Comparison of ENCODE assay signal across 13 cellular contexts in genomic region chr16:54099627-54100026, GRCh38.
DNase-seq lines count a peak whose midpoint lies in the region.
"Had no signal": no experiment of that assay in that cellular context is flagged by ENCODE, and none has a peak within 500 bp of the region (broad histone marks: within the 10 kb centered on the region; RNA-seq: fewer than 3 reads in every experiment).

No MANE protein-coding gene starts in this region.

- DNase-seq in G401 (ENCODE audit: low spot score): peak; percentile 20
- DNase-seq in cerebellar cortex (ENCODE audit: low spot score): peak; percentile 16
- peak; percentile 18 for DNase-seq in islet precursor cell
- DNase-seq in NCI-H2107 treated with DMSO at 0.1 percent for 48 hours (lab: John Stamatoyannopoulos, UW; ENCODE audit: unreplicated experiment): no peak
- no peak for DNase-seq in NCI-H345 (lab: John Stamatoyannopoulos, UW)
- DNase-seq in cardiac septum (ENCODE audit: low spot score): no peak
- DNase-seq: AML-193; Caco-2; Calu3; CD4-positive, alpha-beta T cell; CD8-positive, alpha-beta T cell; DMS79 treated with DMSO at 0.1 percent for 48 hours; GDM1 had no signal

- in situ Hi-C loops in G401 (cut with HindIII; ENCODE audit: low sequenced_read_pairs): no loop called here

- intact Hi-C loops in cardiac septum (cut with DNase I): no loop called here

Comparison
In these comparisons a context has a peak if more than half of its experiments do, and no peak if none do; other contexts are left out.
1. DNase-seq: peak in G401 (single experiment), cerebellar cortex (single experiment) and islet precursor cell (single experiment); none in NCI-H2107 treated with DMSO at 0.1 percent for 48 hours (single experiment), NCI-H345 (single experiment) and cardiac septum (single experiment).